In genomic region chr6:24861934-24862333, GRCh38 we compare ENCODE assay signal across 8 cellular contexts.
DNase-seq lines count a peak whose midpoint lies in the region; ATAC-seq and TF ChIP-seq lines count a peak whose summit lies in the region.

No MANE protein-coding gene starts in this region.

- no peaks in the 10 kb centered on the region for H3K27me3 ChIP-seq in CD8-positive, alpha-beta T cell (ENCODE audit: insufficient read depth, low read length)
- no peaks in the 10 kb centered on the region for H3K27me3 ChIP-seq in mesendoderm (ENCODE audit: insufficient read depth, low read length, poor library complexity)

- H3K79me1 ChIP-seq in mesendoderm (ENCODE audit: low read length), result no peaks in the 10 kb centered on the region

- CTCF ChIA-PET in CD8-positive, alpha-beta T cell (lab: Charles Lee), result interaction anchor here (0.8 to 1.9 kb wide), 6 partner anchors 27 to 156 kb away, joined by 3 to 13 read pairs (median 4); no protein-coding TSS in a partner anchor
- CTCF ChIA-PET in T-cell (lab: Charles Lee), result interaction anchor here (0.6 to 1.5 kb wide), 7 partner anchors 51 to 209 kb away, joined by 3 to 8 read pairs (median 3); no protein-coding TSS in a partner anchor

- H3K18ac ChIP-seq in mesendoderm (ENCODE audit: low read length), result no peak overlapping the region

- no peak overlapping the region for H2AK5ac ChIP-seq in mesendoderm (ENCODE audit: low read length)

- no peaks in the 10 kb centered on the region for H3K9me3 Mint-ChIP-seq in CD8-positive, alpha-beta T cell
- H3K9me3 Mint-ChIP-seq in T-cell, result no peaks in the 10 kb centered on the region

- no peak overlapping the region for H3K56ac ChIP-seq in mesendoderm (ENCODE audit: low read length)

- peak overlapping the region; percentile 11 for H3K27ac ChIP-seq in CD8-positive, alpha-beta T cell (ENCODE audit: low read depth, low read length)
- no peak overlapping the region for H3K27ac ChIP-seq in mesendoderm (ENCODE audit: low read depth, low read length)

- WGBS in mesendoderm (ENCODE audit: extremely low coverage, insufficient coverage, low lambda C conversion rate), result no CpG with 5 or more reads among the region's 2 CpGs

- peaks cover 96% of the 10 kb centered on the region for H3K4me1 ChIP-seq in CD8-positive, alpha-beta T cell (ENCODE audit: insufficient read depth, low read length)
- H3K4me1 ChIP-seq in mesendoderm (ENCODE audit: control insufficient read depth, low read depth, low read length), result no peaks in the 10 kb centered on the region

- no peak overlapping the region for H3K23ac ChIP-seq in mesendoderm (ENCODE audit: low read length)

- ATAC-seq in CD8-positive, alpha-beta T cell, result no peak
- ATAC-seq in HG03039 (IDR thresholded peaks at IDR 0.05; ENCODE audit: unreplicated experiment) (peak; percentile 42), T-cell (replicated peaks in 1 of 4) (no peak)

- no peaks in the 10 kb centered on the region for H3K27me3 Mint-ChIP-seq in CD8-positive, alpha-beta T cell (ENCODE audit: low read depth)
- H3K27me3 Mint-ChIP-seq in T-cell, result no peaks in the 10 kb centered on the region

- H2BK120ac ChIP-seq in mesendoderm (ENCODE audit: low read depth, low read length), result no peak overlapping the region

- no peak for TF ChIP-seq CTCF in CD8-positive, alpha-beta T cell (IDR thresholded peaks at IDR 0.05)

- intact Hi-C loops in CD8-positive, alpha-beta T cell (cut with DNase I, micrococcal nuclease), result loop anchor here in 1 of 2 experiments (2.0 kb wide), 1 partner anchor 39 kb away; no protein-coding TSS in a partner anchor

- H3K27ac Mint-ChIP-seq in CD8-positive, alpha-beta T cell, result peak overlapping the region; percentile 96
- peak overlapping the region; percentile 95 to 99 for H3K27ac Mint-ChIP-seq in T-cell

- H3K36me3 ChIP-seq in CD8-positive, alpha-beta T cell (ENCODE audit: insufficient read depth, low read length), result peaks cover 78% of the 10 kb centered on the region
- no peaks in the 10 kb centered on the region for H3K36me3 ChIP-seq in mesendoderm (ENCODE audit: control insufficient read depth, insufficient read depth, low read length)

- H2BK15ac ChIP-seq in mesendoderm (replicated peaks; ENCODE audit: low read depth), result no peak overlapping the region

- no peak overlapping the region for H3K4me2 ChIP-seq in mesendoderm (ENCODE audit: low read length)

- DNase-seq in CD8-positive, alpha-beta T cell, result no peak
- DNase-seq in GM19238 (ENCODE audit: insufficient read length, low spot score) (peak; percentile 26), T-cell (no peak), hippocampal formation (lab: John Stamatoyannopoulos, UW) (no peak), mesendoderm (no peak), SK-N-DZ (ENCODE audit: low spot score) (no peak), NCI-H1105 (lab: John Stamatoyannopoulos, UW) (no peak)

- no peaks in the 10 kb centered on the region for H3K9me3 ChIP-seq in CD8-positive, alpha-beta T cell (ENCODE audit: low read length)

- H3K4me1 Mint-ChIP-seq in CD8-positive, alpha-beta T cell (ENCODE audit: low read depth), result peaks cover 95% of the 10 kb centered on the region
- peaks cover 97 to 100% (median 97%) of the 10 kb centered on the region in 3 donors for H3K4me1 Mint-ChIP-seq in T-cell

- no peak overlapping the region for H3K9ac ChIP-seq in mesendoderm (ENCODE audit: low read length)

- H2BK5ac ChIP-seq in mesendoderm (ENCODE audit: low read length), result no peak overlapping the region

- POLR2A ChIA-PET in CD8-positive, alpha-beta T cell (lab: Charles Lee), result interaction anchor here (0.8 to 1.5 kb wide), 8 partner anchors 27 to 156 kb away, joined by 3 to 8 read pairs (median 5); no protein-coding TSS in a partner anchor
- POLR2A ChIA-PET in T-cell (lab: Charles Lee), result interaction anchor here in 1 of 2 donors (1.2 kb wide), 1 partner anchor 9 kb away, joined by 8 read pairs; no protein-coding TSS in a partner anchor

- H4K8ac ChIP-seq in mesendoderm (ENCODE audit: low read depth, low read length), result no peak overlapping the region

- H3K4me3 ChIP-seq in CD8-positive, alpha-beta T cell (ENCODE audit: low read depth, low read length), result peak overlapping the region; percentile 2
- no peak overlapping the region for H3K4me3 ChIP-seq in mesendoderm (ENCODE audit: low read length)

- no peaks in the 10 kb centered on the region for H3K79me2 ChIP-seq in mesendoderm (ENCODE audit: control insufficient read depth, insufficient read depth, low read length)

- peaks cover 98% of the 10 kb centered on the region for H3K36me3 Mint-ChIP-seq in CD8-positive, alpha-beta T cell
- H3K36me3 Mint-ChIP-seq in T-cell, result peaks cover 79% of the 10 kb centered on the region

- H3K4me3 Mint-ChIP-seq in CD8-positive, alpha-beta T cell, result no peak overlapping the region
- peak overlapping the region in 1 of 3 donors; percentile 73 for H3K4me3 Mint-ChIP-seq in T-cell

- no peak overlapping the region for H3K4ac ChIP-seq in mesendoderm (ENCODE audit: low read depth, low read length)

- H4K5ac ChIP-seq in mesendoderm (ENCODE audit: low read length), result no peak overlapping the region
